Comparison of ENCODE assay signal across 16 cellular contexts in genomic region chr5:151388960-151389359, GRCh38. TPM values are rescaled to one million over a fixed set of nuclear protein-coding genes. Genes with fewer than 3 reads are reported as not detected.
DNase-seq lines count a peak whose midpoint lies in the region; ATAC-seq, FAIRE-seq and TF ChIP-seq lines count a peak whose summit lies in the region.
"Had no signal": no experiment of that assay in that cellular context is flagged by ENCODE, and none has a peak within 500 bp of the region (broad histone marks: within the 10 kb centered on the region; RNA-seq: fewer than 3 reads in every experiment).

No MANE protein-coding gene starts in this region.

- H3K36me3 ChIP-seq in HUES64 (ENCODE audit: insufficient read depth, low read length) (no peaks in the 10 kb centered on the region), mesendoderm (ENCODE audit: control insufficient read depth, insufficient read depth, low read length) (no peaks in the 10 kb centered on the region), kidney (ENCODE audit: control insufficient read depth in 1 of 2, insufficient read depth in 2 of 2, low read length in 2 of 2) (no peaks in the 10 kb centered on the region)
- H3K36me3 ChIP-seq: BLaER1 treated with 17β-estradiol and CSF1 and Interleukin-3, amounts not matched to agents 10 nM and 100 nM had no signal

- FAIRE-seq in RCC 7860 (lab: Jason Lieb, UNC) = no peak
- FAIRE-seq in kidney (lab: Jason Lieb, UNC) = no peak

- TF ChIP-seq CTCF in kidney (IDR thresholded peaks at IDR 0.05; ENCODE audit: borderline replicate concordance, extremely low read depth, insufficient read depth) = no peak

- WGBS in HUES64 = 93% methylated on average over 2 of the region's 2 CpGs
- no CpG with 5 or more reads among the region's 2 CpGs for WGBS in mesendoderm (ENCODE audit: extremely low coverage, insufficient coverage, low lambda C conversion rate)

- H2BK120ac ChIP-seq in mesendoderm (ENCODE audit: low read depth, low read length) = no peak overlapping the region

- no peak overlapping the region for H3K23ac ChIP-seq in mesendoderm (ENCODE audit: low read length)

- H3K79me2 ChIP-seq in mesendoderm (ENCODE audit: control insufficient read depth, insufficient read depth, low read length) = no peaks in the 10 kb centered on the region

- H3K9me3 ChIP-seq in HUES64 (ENCODE audit: insufficient read depth, low read depth, low read length) (no peaks in the 10 kb centered on the region), T-helper 17 cell (ENCODE audit: control insufficient read depth, low read length, poor library complexity, severe bottlenecking) (no peaks in the 10 kb centered on the region), kidney (ENCODE audit: control insufficient read depth in 1 of 2, low read length in 2 of 2) (no peaks in the 10 kb centered on the region)

- H3K27ac Mint-ChIP-seq in T-helper 17 cell = no peak overlapping the region
- no peak overlapping the region for H3K27ac Mint-ChIP-seq in activated naive CD4-positive, alpha-beta T cell treated with anti-CD3 and anti-CD28 coated beads, Interleukin-2, amount 50 U/mL, for 72 hours
- H3K27ac Mint-ChIP-seq: CD4-positive, CD25-positive, alpha-beta regulatory T cell had no signal

- peak overlapping the region; percentile 24 for H2AK5ac ChIP-seq in mesendoderm (ENCODE audit: low read length)

- H3K4me3 ChIP-seq in HUES64 (ENCODE audit: low read length) = no peak overlapping the region
- H3K4me3 ChIP-seq in mesendoderm (ENCODE audit: low read length) = no peak overlapping the region
- no peak overlapping the region for H3K4me3 ChIP-seq in kidney (ENCODE audit: low read length in 2 of 2)
- H3K4me3 ChIP-seq: BLaER1 treated with 17β-estradiol and CSF1 and Interleukin-3, amounts not matched to agents 10 nM and 100 nM; GM23248 had no signal

- no peak overlapping the region for H4K8ac ChIP-seq in mesendoderm (ENCODE audit: low read depth, low read length)

- H3K79me1 ChIP-seq in mesendoderm (ENCODE audit: low read length) = no peaks in the 10 kb centered on the region

- H3K9me3 Mint-ChIP-seq in activated naive CD4-positive, alpha-beta T cell treated with anti-CD3 and anti-CD28 coated beads, Interleukin-2, amount 50 U/mL, for 72 hours = peaks cover 0 to 2% of the 10 kb centered on the region in 2 donors

- H3K27ac ChIP-seq in HUES64 (ENCODE audit: low read depth, low read length) = peak overlapping the region; percentile 76; the same call in 1 of the 2 replicates
- H3K27ac ChIP-seq in mesendoderm (ENCODE audit: low read depth, low read length) = no peak overlapping the region
- no peak overlapping the region for H3K27ac ChIP-seq in kidney (ENCODE audit: low read depth in 2 of 2, low read length in 2 of 2)
- H3K27ac ChIP-seq: BLaER1 treated with 17β-estradiol and CSF1 and Interleukin-3, amounts not matched to agents 10 nM and 100 nM; GM23248 had no signal

- DNase-seq in iPS-NIHi7 (ENCODE audit: extremely low spot score) (peak; percentile 6), mesendoderm (no peak), T-helper 17 cell (no peak), RCC 7860 (ENCODE audit: low spot score) (no peak), kidney (no peak)
- DNase-seq in activated naive CD4-positive, alpha-beta T cell treated with anti-CD3 and anti-CD28 coated beads, Interleukin-2, amount 50 U/mL, for 72 hours (ENCODE audit: low spot score in 2 of 2) = no peak
- DNase-seq: ACHN; Calu3; CD4-positive, CD25-positive, alpha-beta regulatory T cell; DMS 273 treated with DMSO at 0.1 percent for 48 hours; GM23248; H9 had no signal

- H3K27me3 Mint-ChIP-seq in T-helper 17 cell = peaks cover 41% of the 10 kb centered on the region

- peaks cover 31% of the 10 kb centered on the region for H3K4me1 ChIP-seq in HUES64 (ENCODE audit: insufficient read depth, low read length)
- peaks cover 6% of the 10 kb centered on the region for H3K4me1 ChIP-seq in mesendoderm (ENCODE audit: control insufficient read depth, low read depth, low read length)
- H3K4me1 ChIP-seq in kidney (ENCODE audit: control insufficient read depth in 1 of 2, insufficient read depth in 1 of 2, low read depth in 1 of 2, low read length in 2 of 2) = no peaks in the 10 kb centered on the region
- H3K4me1 ChIP-seq: BLaER1 treated with 17β-estradiol and CSF1 and Interleukin-3, amounts not matched to agents 10 nM and 100 nM had no signal

- no peak overlapping the region for H3K4ac ChIP-seq in mesendoderm (ENCODE audit: low read depth, low read length)

- no peaks in the 10 kb centered on the region for H3K4me1 Mint-ChIP-seq in T-helper 17 cell
- H3K4me1 Mint-ChIP-seq: CD4-positive, CD25-positive, alpha-beta regulatory T cell had no signal

- H3K18ac ChIP-seq in mesendoderm (ENCODE audit: low read length) = no peak overlapping the region

- H3K4me3 Mint-ChIP-seq in T-helper 17 cell = no peak overlapping the region
- H3K4me3 Mint-ChIP-seq: CD4-positive, CD25-positive, alpha-beta regulatory T cell; H9 had no signal

- no peak overlapping the region for H2BK15ac ChIP-seq in mesendoderm (replicated peaks; ENCODE audit: low read depth)

- no peak overlapping the region for H3K4me2 ChIP-seq in mesendoderm (ENCODE audit: low read length)
- H3K4me2 ChIP-seq: BLaER1 treated with 17β-estradiol and CSF1 and Interleukin-3, amounts not matched to agents 10 nM and 100 nM had no signal

- peak overlapping the region; percentile 82 for H2BK5ac ChIP-seq in mesendoderm (ENCODE audit: low read length)

- H3K56ac ChIP-seq in mesendoderm (ENCODE audit: low read length) = peak overlapping the region; percentile 62

- no peak for ATAC-seq in T-helper 17 cell
- ATAC-seq in activated naive CD4-positive, alpha-beta T cell treated with anti-CD3 and anti-CD28 coated beads, Interleukin-2, amount 50 U/mL, for 72 hours = no peak

- intact Hi-C loops in kidney (cut with DNase I) = no loop called here

- no peak overlapping the region for H4K5ac ChIP-seq in mesendoderm (ENCODE audit: low read length)

- peaks cover 4% of the 10 kb centered on the region for H3K36me3 Mint-ChIP-seq in T-helper 17 cell (ENCODE audit: low read depth)
- no peaks in the 10 kb centered on the region for H3K36me3 Mint-ChIP-seq in activated naive CD4-positive, alpha-beta T cell treated with anti-CD3 and anti-CD28 coated beads, Interleukin-2, amount 50 U/mL, for 72 hours
- H3K36me3 Mint-ChIP-seq: CD4-positive, CD25-positive, alpha-beta regulatory T cell had no signal

- H3K9ac ChIP-seq in HUES64 (ENCODE audit: low read depth, low read length) (no peak overlapping the region), mesendoderm (ENCODE audit: low read length) (no peak overlapping the region), kidney (ENCODE audit: low read length in 2 of 2) (no peak overlapping the region)
- H3K9ac ChIP-seq: BLaER1 treated with 17β-estradiol and CSF1 and Interleukin-3, amounts not matched to agents 10 nM and 100 nM; GM23248 had no signal

- no peaks in the 10 kb centered on the region for H3K27me3 ChIP-seq in HUES64 (ENCODE audit: insufficient read depth, low read length)
- no peaks in the 10 kb centered on the region for H3K27me3 ChIP-seq in mesendoderm (ENCODE audit: insufficient read depth, low read length, poor library complexity)
- H3K27me3 ChIP-seq: BLaER1 treated with 17β-estradiol and CSF1 and Interleukin-3, amounts not matched to agents 10 nM and 100 nM had no signal

RNA-seq across cellular contexts. Expression of gene SLC36A2, which starts 41.6 kb away (rescaled TPM):
- polyA plus RNA-seq in HUES64 (2013, experiment 1 of 2) = 0.20 TPM
- not detected for polyA plus RNA-seq in HUES64 (2013, experiment 2 of 2)
- polyA plus RNA-seq in mesendoderm (2013, experiment 1 of 2) = 0.06 TPM
- 0.11 TPM for polyA plus RNA-seq in mesendoderm (2013, experiment 2 of 2)
- total RNA-seq in T-helper 17 cell = not detected
- 1.8 TPM for total RNA-seq in kidney
- polyA plus RNA-seq in kidney (ENCODE audit: insufficient read depth, low read depth, low replicate concordance) = 46.2 TPM
- total RNA-seq in activated naive CD4-positive, alpha-beta T cell treated with anti-CD3 and anti-CD28 coated beads, Interleukin-2, amount 50 U/mL, for 72 hours = not detected
- total RNA-seq: A172; Calu3; CD4-positive, CD25-positive, alpha-beta regulatory T cell; Daoy; GM23248 had no signal
- polyA plus RNA-seq: CD4-positive, CD25-positive, alpha-beta regulatory T cell; GM23248 had no signal

RNA-seq across cellular contexts. Expression of gene SLC36A1, which starts 58.4 kb away (rescaled TPM):
- polyA plus RNA-seq in HUES64 (2013, experiment 1 of 2) = 7.6 TPM
- polyA plus RNA-seq in HUES64 (2013, experiment 2 of 2) = 6.9 TPM
- polyA plus RNA-seq in mesendoderm (2013, experiment 1 of 2) = 5.1 TPM
- polyA plus RNA-seq in mesendoderm (2013, experiment 2 of 2) = 6.9 TPM
- 1 to 10 TPM; 5.9 to 6.0 TPM for total RNA-seq in T-helper 17 cell
- total RNA-seq in kidney = 11.0 TPM
- 4.1 TPM for polyA plus RNA-seq in kidney (ENCODE audit: insufficient read depth, low read depth, low replicate concordance)
- total RNA-seq in activated naive CD4-positive, alpha-beta T cell treated with anti-CD3 and anti-CD28 coated beads, Interleukin-2, amount 50 U/mL, for 72 hours = 1 to 10 TPM; 5.0 to 7.8 TPM
